In genomic region chr2:100606740-100607343, GRCh38 we compare ENCODE assay signal across 1 cellular context.
TF ChIP-seq lines count a peak whose summit lies in the region.

No MANE protein-coding gene starts in this region.

TF ChIP-seq in GM23338, 12 proteins besides CTCF, POLR2A, EP300 and RAD21 (continued from another document):
- TF ChIP-seq ZNF462 (CRISPR knock-in tag; IDR thresholded peaks at IDR 0.05) (no peak), ZNF331 (CRISPR knock-in tag; IDR thresholded peaks at IDR 0.05; ENCODE audit: low read depth) (no peak)
